14 cellular contexts compared by ENCODE assay signal in genomic region chr11:62033191-62034044, GRCh38.
DNase-seq lines count a peak whose midpoint lies in the region; ATAC-seq and TF ChIP-seq lines count a peak whose summit lies in the region.
"Had no signal": no experiment of that assay in that cellular context is flagged by ENCODE, and none has a peak within 500 bp of the region (broad histone marks: within the 10 kb centered on the region; RNA-seq: fewer than 3 reads in every experiment).

No MANE protein-coding gene starts in this region.

- CTCF ChIA-PET in Calu3 (lab: Charles Lee): no interaction called here

- H3K27ac Mint-ChIP-seq in Calu3 (ENCODE audit: unreplicated experiment): no peak overlapping the region
- H3K27ac Mint-ChIP-seq: activated T-cell treated with anti-CD3 and anti-CD28 coated beads, Interleukin-2, amount 50 U/mL, for 72 hours; GM23338 had no signal

- DNase-seq in Calu3 (peak; percentile 13), MV-4-11 (lab: John Stamatoyannopoulos, UW) (peak; percentile 74), astrocyte of the hippocampus (ENCODE audit: low read depth, low spot score) (peak; percentile 7), medulla oblongata (ENCODE audit: extremely low spot score) (peak; percentile 25), NCI-H2029 treated with DMSO at 0.1 percent for 48 hours (lab: John Stamatoyannopoulos, UW) (no peak), Right ventricle myocardium inferior (ENCODE audit: missing footprints) (no peak), dermis blood vessel endothelial cell (no peak)
- DNase-seq: Caco-2, midbrain, SHP77 treated with DMSO at 0.1 percent for 48 hours had no signal

- peaks cover 6% of the 10 kb centered on the region for H3K9me3 Mint-ChIP-seq in Calu3 (ENCODE audit: low read depth, unreplicated experiment)

- BruUV-seq in Calu3 (replicated peaks; lab: Mats Ljungman, UMichigan): no TSS peak

- no peak for TF ChIP-seq CTCF in Calu3 (IDR thresholded peaks at IDR 0.05; ENCODE audit: unreplicated experiment)

- ATAC-seq in GM19452 (IDR thresholded peaks at IDR 0.05; ENCODE audit: unreplicated experiment) (no peak), Right ventricle myocardium inferior (no peak)
- ATAC-seq: body of pancreas, GM23338 had no signal

- H3K4me3 Mint-ChIP-seq in Calu3 (ENCODE audit: low read depth, unreplicated experiment): no peak overlapping the region
- H3K4me3 Mint-ChIP-seq: activated T-cell treated with anti-CD3 and anti-CD28 coated beads, Interleukin-2, amount 50 U/mL, for 72 hours; GM23338 had no signal

- intact Hi-C loops in Calu3 (cut with micrococcal nuclease; ENCODE audit: unreplicated experiment) (no loop called here), Right ventricle myocardium inferior (cut with DNase I) (no loop called here)

- H3K4me1 Mint-ChIP-seq in Calu3 (ENCODE audit: low read depth, unreplicated experiment): peaks cover 8% of the 10 kb centered on the region

- no peaks in the 10 kb centered on the region for H3K36me3 Mint-ChIP-seq in Calu3 (ENCODE audit: insufficient read depth, unreplicated experiment)

- H3K27me3 Mint-ChIP-seq in Calu3 (ENCODE audit: unreplicated experiment): no peaks in the 10 kb centered on the region

Comparison
In these comparisons a context has a peak if more than half of its experiments do, and no peak if none do; other contexts are left out.
1. DNase-seq: peak in Calu3 (single experiment), MV-4-11 (single experiment), astrocyte of the hippocampus (single experiment) and medulla oblongata (single experiment); none in NCI-H2029 treated with DMSO at 0.1 percent for 48 hours (single experiment), Right ventricle myocardium inferior (single experiment) and dermis blood vessel endothelial cell (single experiment).